ENCODE assay signal across 10 cellular contexts in the genomic region with DNA sequence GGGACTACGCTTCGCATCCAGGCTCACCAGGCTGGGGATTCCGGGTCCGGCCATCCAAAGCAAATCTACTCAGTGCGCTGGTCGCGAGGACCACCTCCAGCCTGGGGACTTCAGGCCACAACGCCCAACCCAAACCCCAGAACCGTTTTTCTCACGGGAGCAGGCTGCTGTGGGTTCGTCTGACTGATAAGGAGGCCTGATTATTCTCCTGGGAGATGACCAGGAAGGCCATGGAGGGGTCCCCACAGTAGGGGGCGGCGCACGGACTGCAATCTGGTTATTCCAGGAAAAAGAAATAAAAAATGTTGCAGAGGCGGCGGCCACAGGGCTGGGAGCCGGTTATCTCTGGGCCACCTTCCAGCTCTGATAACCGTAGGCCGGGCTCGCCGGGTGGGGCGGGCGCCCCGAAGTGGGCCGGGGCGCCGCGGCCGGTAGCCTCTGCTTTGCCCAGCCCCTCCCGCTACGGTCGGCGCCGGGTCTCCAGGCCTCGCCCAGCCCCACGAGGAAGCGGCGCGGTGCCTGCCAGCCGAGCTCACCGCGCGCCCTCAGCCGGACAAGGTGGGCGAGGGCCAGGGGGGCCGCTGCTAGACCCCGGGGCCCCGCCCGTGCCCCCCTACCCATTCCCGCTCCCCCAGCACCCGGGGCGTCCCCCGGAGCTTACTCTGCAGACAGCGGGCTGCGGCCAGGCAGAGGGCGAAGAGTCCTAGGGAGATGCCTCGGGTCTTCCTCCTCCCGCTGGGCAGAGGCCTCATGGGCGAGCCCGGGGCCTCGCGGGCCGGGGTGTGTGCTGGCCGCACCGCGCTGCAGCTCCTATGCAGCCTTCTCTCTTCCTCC. TPM values are rescaled to one million over a fixed set of nuclear protein-coding genes. Genes with fewer than 3 reads are reported as not detected.
DNase-seq lines count a peak whose midpoint lies in the region; ATAC-seq and TF ChIP-seq lines count a peak whose summit lies in the region.
"Had no signal": no experiment of that assay in that cellular context is flagged by ENCODE, and none has a peak within 500 bp of the region (broad histone marks: within the 10 kb centered on the region; RNA-seq: fewer than 3 reads in every experiment).

No MANE protein-coding gene starts in this region.

- no peaks in the 10 kb centered on the region for H3K27me3 ChIP-seq in duodenal mucosa (ENCODE audit: control insufficient read depth in 1 of 2, insufficient read depth in 2 of 2, low read length in 2 of 2)
- H3K27me3 ChIP-seq in lower lobe of right lung (ENCODE audit: low read depth): no peaks in the 10 kb centered on the region

- in situ Hi-C loops in KBM-7 (cut with MboI; ENCODE audit: low pct_unique_long_range_greater_than_20kb, low sequenced_read_pairs): no loop called here

- H3K9ac ChIP-seq in duodenal mucosa (ENCODE audit: low read depth in 1 of 2, low read length in 2 of 2): peak overlapping the region in 1 of 2 donors; percentile 2

- ATAC-seq in lower lobe of right lung: peak; percentile 72 to 76
- ATAC-seq in HG03521 (IDR thresholded peaks at IDR 0.05; ENCODE audit: unreplicated experiment): no peak
- no peak for ATAC-seq in HG03097 (IDR thresholded peaks at IDR 0.05; ENCODE audit: low FRiP score, unreplicated experiment)
- ATAC-seq: GM12878 had no signal

- POLR2A ChIA-PET in AG04449 (lab: Yijun Ruan, JAX): no interaction called here

- intact Hi-C loops in lower lobe of right lung (cut with DNase I): no loop called here

- H3K36me3 ChIP-seq in duodenal mucosa (ENCODE audit: control insufficient read depth in 1 of 2, insufficient read depth in 2 of 2, low read length in 2 of 2): no peaks in the 10 kb centered on the region
- H3K36me3 ChIP-seq in lower lobe of right lung: no peaks in the 10 kb centered on the region

- CTCF ChIA-PET in AG04449 (lab: Yijun Ruan, JAX): interaction anchor here (0.7 to 1.5 kb wide), 2 partner anchors 9 to 43 kb away, joined by 3 to 8 read pairs; no protein-coding TSS in a partner anchor

- H3K4me1 ChIP-seq in duodenal mucosa (ENCODE audit: control insufficient read depth in 1 of 2, insufficient read depth in 2 of 2, low read length in 2 of 2): peaks cover 7 to 13% of the 10 kb centered on the region in 2 donors
- peaks cover 5% of the 10 kb centered on the region for H3K4me1 ChIP-seq in lower lobe of right lung

- H3K4me3 ChIP-seq in AG04449 (ENCODE audit: low read depth, low read length): peak overlapping the region; percentile 46
- H3K4me3 ChIP-seq in duodenal mucosa (ENCODE audit: low read depth in 1 of 2, low read length in 2 of 2): peak overlapping the region; percentile 51 to 54
- H3K4me3 ChIP-seq in lower lobe of right lung: peak overlapping the region; percentile 55
- H3K4me3 ChIP-seq: GM12878 had no signal

- TF ChIP-seq CTCF in AG04449 (IDR thresholded peaks at IDR 0.05; ENCODE audit: insufficient read depth, low read length, missing control alignments) (no peak), lower lobe of right lung (IDR thresholded peaks at IDR 0.05) (no peak)

- DNase-seq in AG04449 (ENCODE audit: low read depth, low spot score) (no peak), NCI-H1105 (lab: John Stamatoyannopoulos, UW) (peak; percentile 39), lower lobe of right lung (no peak), KBM-7 (no peak), GOT3 (lab: John Stamatoyannopoulos, UW) (no peak)
- DNase-seq: activated CD4-positive, CD25-positive, alpha-beta regulatory T cell had no signal

- H3K9me3 ChIP-seq in duodenal mucosa (ENCODE audit: control insufficient read depth in 1 of 2, low read length in 2 of 2): no peaks in the 10 kb centered on the region
- H3K9me3 ChIP-seq in lower lobe of right lung: no peaks in the 10 kb centered on the region

- H3K27ac ChIP-seq in duodenal mucosa (ENCODE audit: low read depth, low read length): no peak overlapping the region
- no peak overlapping the region for H3K27ac ChIP-seq in lower lobe of right lung

RNA-seq across cellular contexts. Expression of a gene that starts 0.5 kb away (rescaled TPM):
- total RNA-seq in lower lobe of right lung: not detected
- total RNA-seq: GM12878 had no signal

Comparison
In these comparisons a context has a peak if more than half of its experiments do, and no peak if none do; other contexts are left out.
1. ATAC-seq: peak in lower lobe of right lung (2 of 2); none in HG03521 (single experiment) and HG03097 (single experiment).
2. Peak in every context shown above with its lines, with median percentiles within 50 percentile points of each other: H3K4me3 ChIP-seq.